In the genomic region with DNA sequence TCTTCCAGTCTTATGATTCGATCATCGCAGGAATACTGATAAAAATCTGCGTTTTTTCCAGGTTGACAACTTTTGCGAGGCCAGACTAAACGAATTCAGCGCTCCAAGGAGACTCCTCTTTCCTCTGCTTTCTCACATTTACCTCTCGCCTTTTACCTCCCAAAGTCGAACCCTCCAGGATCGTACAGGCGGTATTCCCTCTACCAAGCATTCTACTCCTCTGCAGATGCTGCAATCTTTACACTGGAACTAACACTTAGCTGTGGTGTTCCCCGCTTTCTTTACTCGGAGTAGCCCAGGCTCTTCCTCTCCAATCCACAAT, we compare ENCODE assay signal across 8 cellular contexts. TPM values are rescaled to one million over a fixed set of nuclear protein-coding genes. Genes with fewer than 3 reads are reported as not detected.
DNase-seq lines count a peak whose midpoint lies in the region; ATAC-seq and TF ChIP-seq lines count a peak whose summit lies in the region.

No MANE protein-coding gene starts in this region.

- H3K27ac Mint-ChIP-seq in CD14-positive monocyte: peak overlapping the region; percentile 97 to 100 (median 99)

- H4K20me1 ChIP-seq in OCI-LY7 (ENCODE audit: insufficient read depth, low read length): peaks cover 22% of the 10 kb centered on the region; the same call in 1 of the 2 replicates

- H3K4me2 ChIP-seq in OCI-LY7 (ENCODE audit: low read length) (peak overlapping the region; percentile 96), parathyroid adenoma (ENCODE audit: low read length) (peak overlapping the region; percentile 92)

- H3K9me3 ChIP-seq in OCI-LY7 (ENCODE audit: low read length): no peaks in the 10 kb centered on the region
- no peaks in the 10 kb centered on the region for H3K9me3 ChIP-seq in parathyroid adenoma (ENCODE audit: control insufficient read depth, low read length)

- H3K4me3 ChIP-seq in OCI-LY7 (ENCODE audit: low read depth, low read length, poor library complexity, severe bottlenecking): peak overlapping the region; percentile 97
- peak overlapping the region; percentile 89 for H3K4me3 ChIP-seq in parathyroid adenoma (ENCODE audit: low read depth, low read length)

- H3K4me3 Mint-ChIP-seq in CD14-positive monocyte: peak overlapping the region; percentile 98

- BruUV-seq in OCI-LY7 (replicated peaks; lab: Mats Ljungman, UMichigan): no TSS peak

- H3K27ac ChIP-seq in OCI-LY7 (ENCODE audit: low read depth, low read length, poor library complexity, severe bottlenecking): peak overlapping the region; percentile 88
- peak overlapping the region; percentile 87 for H3K27ac ChIP-seq in epithelial cell of prostate
- peak overlapping the region; percentile 94 for H3K27ac ChIP-seq in parathyroid adenoma

- H3K9ac ChIP-seq in parathyroid adenoma: peak overlapping the region; percentile 30

- H3K79me2 ChIP-seq in OCI-LY7 (ENCODE audit: insufficient read depth, low read depth, low read length) (peaks cover 90% of the 10 kb centered on the region), parathyroid adenoma (peaks cover 29% of the 10 kb centered on the region)

- no peaks in the 10 kb centered on the region for H3K9me2 ChIP-seq in OCI-LY7 (ENCODE audit: insufficient read depth, low read length)

- peaks cover 38% of the 10 kb centered on the region for H3K4me1 ChIP-seq in OCI-LY7 (ENCODE audit: insufficient read depth, low read length, poor library complexity, severe bottlenecking)
- H3K4me1 ChIP-seq in parathyroid adenoma: peaks cover 10% of the 10 kb centered on the region

- no peak for DNase-seq in CD14-positive monocyte (ENCODE audit: low spot score)
- peak; percentile 7 for DNase-seq in OCI-LY7 (ENCODE audit: low spot score)
- no peak for DNase-seq in epithelial cell of prostate (ENCODE audit: low read depth, low spot score)
- DNase-seq in GF-D8 (lab: John Stamatoyannopoulos, UW): no peak

- TF ChIP-seq CTCF in CD14-positive monocyte (IDR thresholded peaks at IDR 0.05) (no peak), OCI-LY7 (conservative IDR thresholded peaks at IDR 0.05; ENCODE audit: low read length) (no peak), parathyroid adenoma (IDR thresholded peaks at IDR 0.05) (no peak)

- peaks cover 66% of the 10 kb centered on the region for H3K4me1 Mint-ChIP-seq in CD14-positive monocyte

- POLR2A ChIA-PET in OCI-LY7 (lab: Charles Lee): interaction anchor here (0.8 to 2.0 kb wide), 8 partner anchors 11 to 206 kb away, joined by 3 to 10 read pairs (median 4); no protein-coding TSS in a partner anchor

- CTCF ChIA-PET in OCI-LY7 (lab: Charles Lee; ENCODE audit: unreplicated experiment): interaction anchor here (1.4 kb wide), 1 partner anchor 20 kb away, joined by 3 read pairs; no protein-coding TSS in a partner anchor

- peaks cover 44% of the 10 kb centered on the region for H3K36me3 ChIP-seq in OCI-LY7 (ENCODE audit: insufficient read depth, low read length)
- no peaks in the 10 kb centered on the region for H3K36me3 ChIP-seq in parathyroid adenoma (ENCODE audit: control insufficient read depth, insufficient read depth, low read length)

- intact Hi-C loops in CD14-positive monocyte (cut with micrococcal nuclease): loop anchor here (5.0 to 10.0 kb wide), 3 partner anchors 68 to 153 kb away; a partner anchor contains a TSS
- intact Hi-C loops in OCI-LY7 (cut with micrococcal nuclease; ENCODE audit: unreplicated experiment): loop anchor here (1.0 to 10.0 kb wide), 6 partner anchors 65 to 1150 kb away; a partner anchor contains a TSS

- peaks cover 0 to 4% (median 3%) of the 10 kb centered on the region in 7 donors for H3K9me3 Mint-ChIP-seq in CD14-positive monocyte

- ATAC-seq in GM21619 (IDR thresholded peaks at IDR 0.05; ENCODE audit: unreplicated experiment): peak; percentile 7
- no peak for ATAC-seq in HG02678 (IDR thresholded peaks at IDR 0.05; ENCODE audit: unreplicated experiment)
- ATAC-seq in HG03460 (IDR thresholded peaks at IDR 0.05; ENCODE audit: unreplicated experiment): no peak

- H3K27me3 ChIP-seq in parathyroid adenoma (ENCODE audit: control insufficient read depth, insufficient read depth, low read length): no peaks in the 10 kb centered on the region

- peak overlapping the region; percentile 80 for H2AFZ ChIP-seq in OCI-LY7 (ENCODE audit: low read length)
- peak overlapping the region; percentile 95 for H2AFZ ChIP-seq in parathyroid adenoma

- H3K36me3 Mint-ChIP-seq in CD14-positive monocyte: peaks cover 16 to 19% of the 10 kb centered on the region in 2 donors

- no peaks in the 10 kb centered on the region for H3K27me3 Mint-ChIP-seq in CD14-positive monocyte (ENCODE audit: low read depth in 3 of 3)

RNA-seq across cellular contexts. Expression of a gene that starts 0.4 kb away (rescaled TPM):
- 10 to 100 TPM; 43.7 to 51.1 TPM for polyA plus RNA-seq in CD14-positive monocyte
- 55.7 and 70.2 TPM in 2 replicates for total RNA-seq in OCI-LY7 (2014; rRNA removed; shearing (Covaris generic))
- 92.1 and 105 TPM in 2 replicates for total RNA-seq in OCI-LY7 (2022)

RNA-seq across cellular contexts. Expression of a gene that starts 0.7 kb away (rescaled TPM):
- polyA plus RNA-seq in CD14-positive monocyte: 10 to 100 TPM; 76.0 to 78.7 TPM
- 138 and 168 TPM in 2 replicates for total RNA-seq in OCI-LY7 (2014; rRNA removed; shearing (Covaris generic))
- total RNA-seq in OCI-LY7 (2022): 128 and 135 TPM in 2 replicates
